Comparison of ENCODE assay signal across 2 cellular contexts in genomic region chr1:25505706-25506385, GRCh38.
TF ChIP-seq lines count a peak whose summit lies in the region.

No MANE protein-coding gene starts in this region.

TF ChIP-seq in HEK293, 187 proteins besides CTCF, POLR2A, EP300 and RAD21:
- TF ChIP-seq ZFHX2 (tag by site-specific recombination; conservative IDR thresholded peaks at IDR 0.05) (0 out of 2 replicates have a peak, but pooled peaks have one; percentile 8), ZNF785 (tag by site-specific recombination; IDR thresholded peaks at IDR 0.05) (no peak), YY1 (tag by site-specific recombination; IDR thresholded peaks at IDR 0.05) (no peak), ZNF416 (tag by site-specific recombination; IDR thresholded peaks at IDR 0.05) (no peak), ZNF639 (tag by site-specific recombination; IDR thresholded peaks at IDR 0.05) (no peak), ZNF768 (tag by site-specific recombination; IDR thresholded peaks at IDR 0.05) (no peak), ZNF341 (tag by site-specific recombination; IDR thresholded peaks at IDR 0.05; ENCODE audit: low read depth) (no peak)

TF ChIP-seq in K562, 482 proteins besides CTCF, POLR2A, EP300 and RAD21:
- TF ChIP-seq, protein P1, sequence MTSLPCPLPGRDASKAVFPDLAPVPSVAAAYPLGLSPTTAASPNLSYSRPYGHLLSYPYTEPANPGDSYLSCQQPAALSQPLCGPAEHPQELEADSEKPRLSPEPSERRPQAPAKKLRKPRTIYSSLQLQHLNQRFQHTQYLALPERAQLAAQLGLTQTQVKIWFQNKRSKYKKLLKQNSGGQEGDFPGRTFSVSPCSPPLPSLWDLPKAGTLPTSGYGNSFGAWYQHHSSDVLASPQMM (CRISPR knock-in tag; IDR thresholded peaks at IDR 0.05), result no peak
- TF ChIP-seq POLR2G (IDR thresholded peaks at IDR 0.05; ENCODE audit: low read depth, low read length) (0 out of 2 replicates have a peak, but pooled peaks have one; percentile 12), SPI1 (IDR thresholded peaks at IDR 0.05; ENCODE audit: borderline replicate concordance, low read depth, low read length) (0 out of 2 replicates have a peak, but pooled peaks have one; percentile 6), RAD51 (IDR thresholded peaks at IDR 0.05; ENCODE audit: borderline replicate concordance, low read depth) (no peak)
